1 cellular context compared by ENCODE assay signal in genomic region chr4:7985072-7985471, GRCh38.
TF ChIP-seq lines count a peak whose summit lies in the region.

No MANE protein-coding gene starts in this region.

TF ChIP-seq in H1, 55 proteins besides CTCF, POLR2A, EP300 and RAD21:
- no peak for TF ChIP-seq RFX5 (IDR thresholded peaks at IDR 0.05; ENCODE audit: borderline replicate concordance, low read depth, low read length)
TF ChIP-seq in H1: peak in this region for 0.
